Comparison of ENCODE assay signal across 8 cellular contexts in the genomic region with DNA sequence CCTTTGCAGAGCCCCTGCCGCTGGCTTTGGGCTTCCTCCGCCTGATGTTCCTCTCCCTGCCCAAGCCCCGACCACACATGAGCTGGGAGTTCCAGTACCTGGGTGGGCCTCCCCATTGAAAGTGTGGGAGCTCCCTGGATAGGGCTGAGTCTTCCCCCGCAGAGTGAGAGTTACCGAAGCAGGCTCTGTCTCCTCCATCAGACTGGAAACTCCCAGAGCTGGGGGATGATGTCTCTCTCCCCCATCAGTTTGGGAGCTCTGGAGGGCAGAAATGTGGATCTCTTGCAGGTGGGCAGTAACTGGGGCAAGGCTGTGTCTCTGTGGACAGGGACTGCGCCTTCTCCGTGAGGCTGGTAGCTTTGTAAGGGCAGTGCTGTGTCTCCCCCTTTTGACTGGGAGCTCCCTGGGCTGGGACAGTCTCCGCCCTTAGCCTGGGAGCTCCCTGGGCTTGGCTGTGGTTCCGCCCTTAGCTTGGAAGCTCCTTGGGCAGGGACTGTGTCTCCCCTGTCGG. TPM values are rescaled to one million over a fixed set of nuclear protein-coding genes. Genes with fewer than 3 reads are reported as not detected.
DNase-seq lines count a peak whose midpoint lies in the region; ATAC-seq and TF ChIP-seq lines count a peak whose summit lies in the region.

No MANE protein-coding gene starts in this region.

- no peak for TF ChIP-seq POLR2A in uterus (IDR thresholded peaks at IDR 0.05)

- peak; percentile 32 for ATAC-seq in RWPE2 (ENCODE audit: low read depth)
- ATAC-seq in GM21360 (IDR thresholded peaks at IDR 0.05; ENCODE audit: unreplicated experiment) = no peak

- H3K9me3 ChIP-seq in RWPE2 (ENCODE audit: severe bottlenecking) (no peaks in the 10 kb centered on the region), endocrine pancreas (ENCODE audit: control insufficient read depth, low read length) (no peaks in the 10 kb centered on the region), mesodermal cell (ENCODE audit: control insufficient read depth, low read length) (no peaks in the 10 kb centered on the region), uterus (no peaks in the 10 kb centered on the region)

- peak; percentile 44 for DNase-seq in DMS 273 (lab: John Stamatoyannopoulos, UW; ENCODE audit: unreplicated experiment)
- no peak for DNase-seq in DMS 273 treated with DMSO at 0.1 percent for 48 hours (lab: John Stamatoyannopoulos, UW)
- DNase-seq in RWPE2 (ENCODE audit: low spot score) = no peak
- DNase-seq in uterus = no peak
- no peak for DNase-seq in NCI-H748 (lab: John Stamatoyannopoulos, UW; ENCODE audit: unreplicated experiment)

- H3K4me1 ChIP-seq in RWPE2 (ENCODE audit: insufficient read depth, poor library complexity, severe bottlenecking) (peaks cover 4% of the 10 kb centered on the region), endocrine pancreas (ENCODE audit: control insufficient read depth, insufficient read depth, low read length) (no peaks in the 10 kb centered on the region), mesodermal cell (ENCODE audit: control insufficient read depth, insufficient read depth, low read length, poor library complexity, severe bottlenecking) (peaks cover 4% of the 10 kb centered on the region), uterus (peaks cover 0 to 3% of the 10 kb centered on the region in 2 donors)

- peaks cover 39% of the 10 kb centered on the region for H3K36me3 ChIP-seq in RWPE2 (ENCODE audit: low read depth)
- no peaks in the 10 kb centered on the region for H3K36me3 ChIP-seq in endocrine pancreas (ENCODE audit: control insufficient read depth, insufficient read depth, low read length)
- H3K36me3 ChIP-seq in mesodermal cell (ENCODE audit: control insufficient read depth, insufficient read depth, low read length) = peaks cover 45% of the 10 kb centered on the region
- H3K36me3 ChIP-seq in uterus = no peaks in the 10 kb centered on the region

- WGBS in mesodermal cell (ENCODE audit: insufficient coverage in 2 of 2), 2 experiments = 18 to 24% methylated on average over 8 to 9 of the region's 10 CpGs

- TF ChIP-seq CTCF in RWPE2 (IDR thresholded peaks at IDR 0.05; ENCODE audit: poor library complexity, severe bottlenecking) (peak; percentile 33), uterus (IDR thresholded peaks at IDR 0.05) (no peak)

- peak overlapping the region; percentile 15 for H3K9ac ChIP-seq in endocrine pancreas (ENCODE audit: control insufficient read depth, insufficient read depth, low read length)

- intact Hi-C loops in uterus (cut with DNase I; ENCODE audit: low total_unique reads) = no loop called here

- peak overlapping the region; percentile 52 for H3K27ac ChIP-seq in RWPE2 (ENCODE audit: poor library complexity, severe bottlenecking)
- no peak overlapping the region for H3K27ac ChIP-seq in mesodermal cell (ENCODE audit: low read depth, low read length, severe bottlenecking)
- peak overlapping the region; percentile 47 to 81 for H3K27ac ChIP-seq in uterus

- H3K4me3 ChIP-seq in RWPE2 (ENCODE audit: severe bottlenecking) (peak overlapping the region; percentile 45), endocrine pancreas (ENCODE audit: control insufficient read depth, insufficient read depth, low read length) (no peak overlapping the region), mesodermal cell (ENCODE audit: extremely low read depth, insufficient read depth, low read length, poor library complexity, severe bottlenecking) (peak overlapping the region; percentile 68), uterus (peak overlapping the region; percentile 69 to 72)

- H3K27me3 ChIP-seq in RWPE2 (ENCODE audit: insufficient read depth, poor library complexity, severe bottlenecking) (no peaks in the 10 kb centered on the region), endocrine pancreas (ENCODE audit: control insufficient read depth, insufficient read depth, low read length) (no peaks in the 10 kb centered on the region), uterus (no peaks in the 10 kb centered on the region)

RNA-seq across cellular contexts. Expression of a gene that starts 0.8 kb away (rescaled TPM):
- 49.4 TPM for polyA plus RNA-seq in mesodermal cell (2013, experiment 1 of 2)
- 40.8 TPM for polyA plus RNA-seq in mesodermal cell (2013, experiment 2 of 2)
- 10 to 100 TPM; 11.2 to 39.6 (median 20.1) TPM for total RNA-seq in uterus

RNA-seq across cellular contexts. Expression of a gene that starts 14.9 kb away (rescaled TPM):
- polyA plus RNA-seq in mesodermal cell (2013, experiment 1 of 2) = 1.2 TPM
- polyA plus RNA-seq in mesodermal cell (2013, experiment 2 of 2) = 2.5 TPM
- under 1 TPM in 2 of 4 donors, not detected in 2; 0.55 to 0.98 TPM for total RNA-seq in uterus

RNA-seq across cellular contexts. Expression of a gene that starts 47.1 kb away (rescaled TPM):
- 23.7 TPM for polyA plus RNA-seq in mesodermal cell (2013, experiment 1 of 2)
- 18.6 TPM for polyA plus RNA-seq in mesodermal cell (2013, experiment 2 of 2)
- 10 to 100 TPM in 2 of 4 donors, 1 to 10 TPM in 2; 3.2 to 44.4 (median 13.2) TPM for total RNA-seq in uterus

RNA-seq across cellular contexts. Expression of a gene that starts 47.2 kb away (rescaled TPM):
- 1.9 TPM for polyA plus RNA-seq in mesodermal cell (2013, experiment 1 of 2)
- 1.7 TPM for polyA plus RNA-seq in mesodermal cell (2013, experiment 2 of 2)
- total RNA-seq in uterus = 1 to 10 TPM in 3 of 4 donors, not detected in 1; 4.8 to 7.7 (median 5.8) TPM

RNA-seq across cellular contexts. Expression of a gene that starts 53.0 kb away (rescaled TPM):
- 12.8 TPM for polyA plus RNA-seq in mesodermal cell (2013, experiment 1 of 2)
- polyA plus RNA-seq in mesodermal cell (2013, experiment 2 of 2) = 10.3 TPM
- 10 to 100 TPM in 1 of 4 donors, 1 to 10 TPM in 2, under 1 TPM in 1; 0.26 to 14.1 (median 4.1) TPM for total RNA-seq in uterus
